Comparison of ENCODE assay signal across 1 cellular context in the genomic region with DNA sequence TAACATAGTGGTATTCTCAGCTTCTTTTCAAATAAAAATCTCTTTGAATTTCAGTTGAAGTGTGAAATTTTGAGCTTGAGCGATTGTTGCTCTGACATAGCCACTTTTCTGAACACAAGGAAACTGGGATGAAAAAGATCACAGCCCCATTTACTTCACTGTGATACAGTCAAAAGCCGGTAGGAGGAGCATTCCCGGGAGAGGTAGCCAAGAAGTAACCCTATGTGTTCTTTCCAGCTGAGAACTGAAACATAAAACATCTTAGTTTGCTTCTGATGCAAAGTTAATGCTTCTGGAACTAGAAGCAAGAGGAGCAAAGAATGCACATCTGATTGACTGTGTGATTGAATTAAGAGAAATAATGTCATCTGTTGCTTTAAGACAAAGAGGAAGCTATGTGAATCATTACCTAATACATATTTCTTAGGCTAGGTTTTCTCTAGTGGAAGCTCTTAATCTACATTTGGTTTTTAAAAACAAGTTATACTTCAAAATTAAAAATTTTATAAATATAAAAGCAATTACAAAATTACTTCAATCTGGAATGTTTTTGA.
TF ChIP-seq lines count a peak whose summit lies in the region.

No MANE protein-coding gene starts in this region.

TF ChIP-seq in GM23338, 12 proteins besides CTCF, POLR2A, EP300 and RAD21 (continued from another document):
- TF ChIP-seq, protein P1, sequence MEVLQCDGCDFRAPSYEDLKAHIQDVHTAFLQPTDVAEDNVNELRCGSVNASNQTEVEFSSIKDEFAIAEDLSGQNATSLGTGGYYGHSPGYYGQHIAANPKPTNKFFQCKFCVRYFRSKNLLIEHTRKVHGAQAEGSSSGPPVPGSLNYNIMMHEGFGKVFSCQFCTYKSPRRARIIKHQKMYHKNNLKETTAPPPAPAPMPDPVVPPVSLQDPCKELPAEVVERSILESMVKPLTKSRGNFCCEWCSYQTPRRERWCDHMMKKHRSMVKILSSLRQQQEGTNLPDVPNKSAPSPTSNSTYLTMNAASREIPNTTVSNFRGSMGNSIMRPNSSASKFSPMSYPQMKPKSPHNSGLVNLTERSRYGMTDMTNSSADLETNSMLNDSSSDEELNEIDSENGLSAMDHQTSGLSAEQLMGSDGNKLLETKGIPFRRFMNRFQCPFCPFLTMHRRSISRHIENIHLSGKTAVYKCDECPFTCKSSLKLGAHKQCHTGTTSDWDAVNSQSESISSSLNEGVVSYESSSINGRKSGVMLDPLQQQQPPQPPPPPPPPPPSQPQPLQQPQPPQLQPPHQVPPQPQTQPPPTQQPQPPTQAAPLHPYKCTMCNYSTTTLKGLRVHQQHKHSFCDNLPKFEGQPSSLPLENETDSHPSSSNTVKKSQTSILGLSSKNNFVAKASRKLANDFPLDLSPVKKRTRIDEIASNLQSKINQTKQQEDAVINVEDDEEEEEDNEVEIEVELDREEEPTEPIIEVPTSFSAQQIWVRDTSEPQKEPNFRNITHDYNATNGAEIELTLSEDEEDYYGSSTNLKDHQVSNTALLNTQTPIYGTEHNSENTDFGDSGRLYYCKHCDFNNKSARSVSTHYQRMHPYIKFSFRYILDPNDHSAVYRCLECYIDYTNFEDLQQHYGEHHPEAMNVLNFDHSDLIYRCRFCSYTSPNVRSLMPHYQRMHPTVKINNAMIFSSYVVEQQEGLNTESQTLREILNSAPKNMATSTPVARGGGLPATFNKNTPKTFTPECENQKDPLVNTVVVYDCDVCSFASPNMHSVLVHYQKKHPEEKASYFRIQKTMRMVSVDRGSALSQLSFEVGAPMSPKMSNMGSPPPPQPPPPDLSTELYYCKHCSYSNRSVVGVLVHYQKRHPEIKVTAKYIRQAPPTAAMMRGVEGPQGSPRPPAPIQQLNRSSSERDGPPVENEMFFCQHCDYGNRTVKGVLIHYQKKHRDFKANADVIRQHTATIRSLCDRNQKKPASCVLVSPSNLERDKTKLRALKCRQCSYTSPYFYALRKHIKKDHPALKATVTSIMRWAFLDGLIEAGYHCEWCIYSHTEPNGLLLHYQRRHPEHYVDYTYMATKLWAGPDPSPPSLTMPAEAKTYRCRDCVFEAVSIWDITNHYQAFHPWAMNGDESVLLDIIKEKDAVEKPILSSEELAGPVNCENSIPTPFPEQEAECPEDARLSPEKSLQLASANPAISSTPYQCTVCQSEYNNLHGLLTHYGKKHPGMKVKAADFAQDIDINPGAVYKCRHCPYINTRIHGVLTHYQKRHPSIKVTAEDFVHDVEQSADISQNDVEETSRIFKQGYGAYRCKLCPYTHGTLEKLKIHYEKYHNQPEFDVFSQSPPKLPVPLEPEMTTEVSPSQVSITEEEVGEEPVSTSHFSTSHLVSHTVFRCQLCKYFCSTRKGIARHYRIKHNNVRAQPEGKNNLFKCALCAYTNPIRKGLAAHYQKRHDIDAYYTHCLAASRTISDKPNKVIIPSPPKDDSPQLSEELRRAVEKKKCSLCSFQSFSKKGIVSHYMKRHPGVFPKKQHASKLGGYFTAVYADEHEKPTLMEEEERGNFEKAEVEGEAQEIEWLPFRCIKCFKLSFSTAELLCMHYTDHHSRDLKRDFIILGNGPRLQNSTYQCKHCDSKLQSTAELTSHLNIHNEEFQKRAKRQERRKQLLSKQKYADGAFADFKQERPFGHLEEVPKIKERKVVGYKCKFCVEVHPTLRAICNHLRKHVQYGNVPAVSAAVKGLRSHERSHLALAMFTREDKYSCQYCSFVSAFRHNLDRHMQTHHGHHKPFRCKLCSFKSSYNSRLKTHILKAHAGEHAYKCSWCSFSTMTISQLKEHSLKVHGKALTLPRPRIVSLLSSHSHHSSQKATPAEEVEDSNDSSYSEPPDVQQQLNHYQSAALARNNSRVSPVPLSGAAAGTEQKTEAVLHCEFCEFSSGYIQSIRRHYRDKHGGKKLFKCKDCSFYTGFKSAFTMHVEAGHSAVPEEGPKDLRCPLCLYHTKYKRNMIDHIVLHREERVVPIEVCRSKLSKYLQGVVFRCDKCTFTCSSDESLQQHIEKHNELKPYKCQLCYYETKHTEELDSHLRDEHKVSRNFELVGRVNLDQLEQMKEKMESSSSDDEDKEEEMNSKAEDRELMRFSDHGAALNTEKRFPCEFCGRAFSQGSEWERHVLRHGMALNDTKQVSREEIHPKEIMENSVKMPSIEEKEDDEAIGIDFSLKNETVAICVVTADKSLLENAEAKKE (CRISPR knock-in tag; IDR thresholded peaks at IDR 0.05): no peak
- TF ChIP-seq ZNF331 (CRISPR knock-in tag; IDR thresholded peaks at IDR 0.05; ENCODE audit: low read depth) (no peak), REST (IDR thresholded peaks at IDR 0.05; ENCODE audit: unreplicated experiment) (no peak), EZH2phosphoT487 (IDR thresholded peaks at IDR 0.05; ENCODE audit: unreplicated experiment) (no peak)
